In the genomic region with DNA sequence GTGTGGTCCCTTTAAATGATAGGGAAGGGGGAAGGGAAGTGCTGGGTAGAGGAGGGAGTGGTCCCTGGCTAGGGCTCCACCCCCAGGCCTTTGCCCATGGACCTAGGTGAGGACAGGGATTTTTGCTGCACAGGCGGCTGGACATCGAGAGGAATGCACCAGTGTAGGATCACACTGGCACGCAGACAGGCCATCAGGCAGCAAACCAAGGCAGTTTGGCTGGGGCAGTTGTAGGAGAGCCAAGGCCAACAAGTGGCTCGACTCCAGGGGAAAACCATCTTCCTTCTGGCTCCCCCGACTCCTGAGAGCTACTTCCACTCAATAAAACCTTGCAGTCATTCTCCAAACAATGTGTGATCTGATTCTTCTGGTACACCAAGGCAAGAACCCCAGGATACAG, we compare ENCODE assay signal across 1 cellular context.
TF ChIP-seq lines count a peak whose summit lies in the region.

No MANE protein-coding gene starts in this region.

TF ChIP-seq in GM23338, 12 proteins besides CTCF, POLR2A, EP300 and RAD21 (continued from another document):
- TF ChIP-seq NANOG (IDR thresholded peaks at IDR 0.05; ENCODE audit: borderline replicate concordance), result no peak
- TF ChIP-seq, protein P1, sequence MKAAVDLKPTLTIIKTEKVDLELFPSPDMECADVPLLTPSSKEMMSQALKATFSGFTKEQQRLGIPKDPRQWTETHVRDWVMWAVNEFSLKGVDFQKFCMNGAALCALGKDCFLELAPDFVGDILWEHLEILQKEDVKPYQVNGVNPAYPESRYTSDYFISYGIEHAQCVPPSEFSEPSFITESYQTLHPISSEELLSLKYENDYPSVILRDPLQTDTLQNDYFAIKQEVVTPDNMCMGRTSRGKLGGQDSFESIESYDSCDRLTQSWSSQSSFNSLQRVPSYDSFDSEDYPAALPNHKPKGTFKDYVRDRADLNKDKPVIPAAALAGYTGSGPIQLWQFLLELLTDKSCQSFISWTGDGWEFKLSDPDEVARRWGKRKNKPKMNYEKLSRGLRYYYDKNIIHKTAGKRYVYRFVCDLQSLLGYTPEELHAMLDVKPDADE (IDR thresholded peaks at IDR 0.05), result no peak
- TF ChIP-seq POLR2AphosphoS5 (IDR thresholded peaks at IDR 0.05; ENCODE audit: low read depth), result no peak
- no peak for TF ChIP-seq CREB1 (CRISPR knock-in tag; IDR thresholded peaks at IDR 0.05; ENCODE audit: low read depth)
- TF ChIP-seq, protein P2, sequence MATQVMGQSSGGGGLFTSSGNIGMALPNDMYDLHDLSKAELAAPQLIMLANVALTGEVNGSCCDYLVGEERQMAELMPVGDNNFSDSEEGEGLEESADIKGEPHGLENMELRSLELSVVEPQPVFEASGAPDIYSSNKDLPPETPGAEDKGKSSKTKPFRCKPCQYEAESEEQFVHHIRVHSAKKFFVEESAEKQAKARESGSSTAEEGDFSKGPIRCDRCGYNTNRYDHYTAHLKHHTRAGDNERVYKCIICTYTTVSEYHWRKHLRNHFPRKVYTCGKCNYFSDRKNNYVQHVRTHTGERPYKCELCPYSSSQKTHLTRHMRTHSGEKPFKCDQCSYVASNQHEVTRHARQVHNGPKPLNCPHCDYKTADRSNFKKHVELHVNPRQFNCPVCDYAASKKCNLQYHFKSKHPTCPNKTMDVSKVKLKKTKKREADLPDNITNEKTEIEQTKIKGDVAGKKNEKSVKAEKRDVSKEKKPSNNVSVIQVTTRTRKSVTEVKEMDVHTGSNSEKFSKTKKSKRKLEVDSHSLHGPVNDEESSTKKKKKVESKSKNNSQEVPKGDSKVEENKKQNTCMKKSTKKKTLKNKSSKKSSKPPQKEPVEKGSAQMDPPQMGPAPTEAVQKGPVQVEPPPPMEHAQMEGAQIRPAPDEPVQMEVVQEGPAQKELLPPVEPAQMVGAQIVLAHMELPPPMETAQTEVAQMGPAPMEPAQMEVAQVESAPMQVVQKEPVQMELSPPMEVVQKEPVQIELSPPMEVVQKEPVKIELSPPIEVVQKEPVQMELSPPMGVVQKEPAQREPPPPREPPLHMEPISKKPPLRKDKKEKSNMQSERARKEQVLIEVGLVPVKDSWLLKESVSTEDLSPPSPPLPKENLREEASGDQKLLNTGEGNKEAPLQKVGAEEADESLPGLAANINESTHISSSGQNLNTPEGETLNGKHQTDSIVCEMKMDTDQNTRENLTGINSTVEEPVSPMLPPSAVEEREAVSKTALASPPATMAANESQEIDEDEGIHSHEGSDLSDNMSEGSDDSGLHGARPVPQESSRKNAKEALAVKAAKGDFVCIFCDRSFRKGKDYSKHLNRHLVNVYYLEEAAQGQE (IDR thresholded peaks at IDR 0.05; ENCODE audit: unreplicated experiment), result no peak
- no peak for TF ChIP-seq JUNB (IDR thresholded peaks at IDR 0.05; ENCODE audit: unreplicated experiment)
- TF ChIP-seq ZNF331 (CRISPR knock-in tag; IDR thresholded peaks at IDR 0.05; ENCODE audit: low read depth), result no peak
- no peak for TF ChIP-seq EZH2 (IDR thresholded peaks at IDR 0.05; ENCODE audit: low read depth, unreplicated experiment)
